Comparison of ENCODE assay signal across 14 cellular contexts in genomic region chr10:3076138-3076537, GRCh38.
"Had no signal": no experiment of that assay in that cellular context is flagged by ENCODE, and none has a peak within 500 bp of the region (broad histone marks: within the 10 kb centered on the region; RNA-seq: fewer than 3 reads in every experiment).

No MANE protein-coding gene starts in this region.

- H3K27me3 ChIP-seq: esophagus muscularis mucosa, gastrocnemius medialis, heart right ventricle had no signal

- H3K36me3 ChIP-seq: gastrocnemius medialis had no signal

- H3K27ac ChIP-seq: epithelial cell of prostate, gastrocnemius medialis, heart right ventricle, left ventricle myocardium inferior had no signal

- ATAC-seq: effector memory CD8-positive, alpha-beta T cell; gastrocnemius medialis; heart right ventricle had no signal

- H3K9me3 ChIP-seq: esophagus muscularis mucosa, gastrocnemius medialis, heart right ventricle, left ventricle myocardium inferior had no signal

- DNase-seq: effector memory CD8-positive, alpha-beta T cell; gastrocnemius medialis; heart right ventricle; hypothalamus; left ventricle myocardium inferior; mesendoderm; naive B cell; posterior cingulate gyrus; small intestine; stimulated activated CD4-positive, alpha-beta T cell treated with anti-CD3 and anti-CD28 coated beads, Interleukin-12 subunit alpha, Interleukin-12 subunit beta, amount 100 ng/mL, for 4 hours; stimulated activated naive CD4-positive, alpha-beta T cell treated with Interleukin-2 at 50 U/mL for 16 hours had no signal

- H3K4me3 ChIP-seq: esophagus muscularis mucosa, gastrocnemius medialis, heart right ventricle, left ventricle myocardium inferior, lung had no signal
